Comparison of ENCODE assay signal across 1 cellular context in genomic region chr17:66677201-66677981, GRCh38.
TF ChIP-seq lines count a peak whose summit lies in the region.

No MANE protein-coding gene starts in this region.

TF ChIP-seq in K562, 482 proteins besides CTCF, POLR2A, EP300 and RAD21 (continued from another document):
- TF ChIP-seq ZBTB40 (IDR thresholded peaks at IDR 0.05), result peak; percentile 90
- TF ChIP-seq ZBTB40 (CRISPR knock-in tag; IDR thresholded peaks at IDR 0.05), result peak; percentile 88
- TF ChIP-seq ZNF143 (CRISPR knock-in tag; IDR thresholded peaks at IDR 0.05), result no peak
- no peak for TF ChIP-seq ZNF23 (CRISPR knock-in tag; IDR thresholded peaks at IDR 0.05)
- no peak for TF ChIP-seq CEBPG (CRISPR knock-in tag; IDR thresholded peaks at IDR 0.05)
- peak; percentile 51 to 62; a peak in 3 of 4 replicates for TF ChIP-seq CEBPG (tag; conservative IDR thresholded peaks at IDR 0.05 in 1 of 2, IDR thresholded peaks at IDR 0.05 in 1 of 2)
- no peak for TF ChIP-seq JUNB (CRISPR knock-in tag; conservative IDR thresholded peaks at IDR 0.05)
